In genomic region chr21:22063140-22063539, GRCh38 we compare ENCODE assay signal across 22 cellular contexts.
"Had no signal": no experiment of that assay in that cellular context is flagged by ENCODE, and none has a peak within 500 bp of the region (broad histone marks: within the 10 kb centered on the region; RNA-seq: fewer than 3 reads in every experiment).

No MANE protein-coding gene starts in this region.

- H3K27ac Mint-ChIP-seq: memory B cell; naive thymus-derived CD4-positive, alpha-beta T cell; nephron progenitor cell had no signal

- H3K9me3 ChIP-seq: lower lobe of right lung, neutrophil, sigmoid colon, suprapubic skin, thyroid gland, upper lobe of left lung had no signal

- H3K4me1 Mint-ChIP-seq: memory B cell; naive thymus-derived CD4-positive, alpha-beta T cell; nephron progenitor cell had no signal

- H3K27me3 Mint-ChIP-seq: memory B cell; naive thymus-derived CD4-positive, alpha-beta T cell had no signal

- H3K36me3 Mint-ChIP-seq: memory B cell; naive thymus-derived CD4-positive, alpha-beta T cell had no signal

- H3K36me3 ChIP-seq: heart left ventricle, left lung, lower lobe of right lung, neutrophil, sigmoid colon, suprapubic skin, thyroid gland, upper lobe of left lung, uterus had no signal

- H3K4me1 ChIP-seq: heart left ventricle, left lung, lower lobe of right lung, sigmoid colon, suprapubic skin, thyroid gland, upper lobe of left lung, uterus had no signal

- ATAC-seq: esophagus mucosa; heart left ventricle; left lung; lower lobe of right lung; naive thymus-derived CD4-positive, alpha-beta T cell; stimulated activated naive CD8-positive, alpha-beta T cell treated with anti-CD3 and anti-CD28 coated beads, Interleukin-15, Interleukin-2, amounts not matched to agents 100 U/mL and 50 U/mL, for 24 hours had no signal

- H3K27ac ChIP-seq: heart left ventricle, left lung, lower lobe of right lung, neutrophil, sigmoid colon, skin epidermis, suprapubic skin, thyroid gland, upper lobe of left lung, uterus had no signal

- H3K27me3 ChIP-seq: heart left ventricle, left lung, neutrophil, sigmoid colon, suprapubic skin, thyroid gland, upper lobe of left lung, uterus had no signal

- H3K4me3 ChIP-seq: heart left ventricle, left lung, lower lobe of right lung, sigmoid colon, skin epidermis, suprapubic skin, thyroid gland, upper lobe of left lung, uterus had no signal

- DNase-seq: cortex of kidney; effector memory CD4-positive, alpha-beta T cell; heart left ventricle; hypothalamus; kidney glomerular epithelial cell; left lung; lower lobe of right lung; midbrain; naive thymus-derived CD4-positive, alpha-beta T cell; nephron progenitor cell; posterior cingulate gyrus; sigmoid colon; stimulated activated CD4-positive, alpha-beta T cell treated with anti-CD3 and anti-CD28 coated beads, Interleukin-12 subunit alpha, Interleukin-12 subunit beta, amount 100 ng/mL, for 4 hours; stimulated activated naive CD8-positive, alpha-beta T cell treated with anti-CD3 and anti-CD28 coated beads, Interleukin-15, Interleukin-2, amounts not matched to agents 100 U/mL and 50 U/mL, for 24 hours; thyroid gland; upper lobe of left lung; uterus had no signal

- H3K4me3 Mint-ChIP-seq: memory B cell; naive thymus-derived CD4-positive, alpha-beta T cell; nephron progenitor cell had no signal
